In genomic region chr1:52080014-52080415, GRCh38 we compare ENCODE assay signal across 19 cellular contexts. TPM values are rescaled to one million over a fixed set of nuclear protein-coding genes. Genes with fewer than 3 reads are reported as not detected.
DNase-seq lines count a peak whose midpoint lies in the region; ATAC-seq and TF ChIP-seq lines count a peak whose summit lies in the region.
"Had no signal": no experiment of that assay in that cellular context is flagged by ENCODE, and none has a peak within 500 bp of the region (broad histone marks: within the 10 kb centered on the region; RNA-seq: fewer than 3 reads in every experiment).

No MANE protein-coding gene starts in this region.

- H3K18ac ChIP-seq in H9 (ENCODE audit: insufficient read length, low read depth, low read length) = no peak overlapping the region

- no peaks in the 10 kb centered on the region for H3K9me3 Mint-ChIP-seq in H9
- H3K9me3 Mint-ChIP-seq in chondrocyte (ENCODE audit: low read depth) = no peaks in the 10 kb centered on the region
- H3K9me3 Mint-ChIP-seq in mesothelial cell of epicardium = no peaks in the 10 kb centered on the region
- no peaks in the 10 kb centered on the region for H3K9me3 Mint-ChIP-seq in activated CD8-positive, alpha-beta T cell treated with anti-CD3 and anti-CD28 coated beads, Interleukin-2, amount 10 ng/mL, durations not matched to agents 7 days and 5 days (ENCODE audit: insufficient read depth)
- H3K9me3 Mint-ChIP-seq: CD4-positive, alpha-beta T cell had no signal

- no peaks in the 10 kb centered on the region for H3K27me3 ChIP-seq in H9 (ENCODE audit: insufficient read depth, low read length)

- CTCF ChIA-PET in activated CD8-positive, alpha-beta T cell treated with anti-CD3 and anti-CD28 coated beads, Interleukin-2, amount 10 ng/mL, durations not matched to agents 7 days and 5 days (lab: Charles Lee) = no interaction called here

- H3K9ac ChIP-seq in H9 (ENCODE audit: extremely low read depth, insufficient read length, low read length) = no peak overlapping the region

- TF ChIP-seq CTCF in 22Rv1 (IDR thresholded peaks at IDR 0.05) (no peak), H9 (conservative IDR thresholded peaks at IDR 0.05) (no peak), chondrocyte (IDR thresholded peaks at IDR 0.05) (no peak), mesothelial cell of epicardium (IDR thresholded peaks at IDR 0.05; ENCODE audit: unreplicated experiment) (no peak)

- no CpG with 5 or more reads among the region's 3 CpGs for WGBS in H9 (ENCODE audit: extremely low coverage, insufficient read length, low lambda C conversion rate)

- H3K23me2 ChIP-seq in H9 (ENCODE audit: insufficient read length, low read depth, low read length, poor library complexity, severe bottlenecking) = no peaks in the 10 kb centered on the region

- H3K36me3 Mint-ChIP-seq in H9 (ENCODE audit: insufficient read depth in 1 of 3, low read depth in 3 of 3) = peaks cover 14 to 41% (median 39%) of the 10 kb centered on the region in 3 experiments; a peak in 6 of 7 replicates
- peaks cover 10% of the 10 kb centered on the region for H3K36me3 Mint-ChIP-seq in chondrocyte (ENCODE audit: low read depth)
- peaks cover 7% of the 10 kb centered on the region for H3K36me3 Mint-ChIP-seq in mesothelial cell of epicardium
- H3K36me3 Mint-ChIP-seq in activated CD8-positive, alpha-beta T cell treated with anti-CD3 and anti-CD28 coated beads, Interleukin-2, amount 10 ng/mL, durations not matched to agents 7 days and 5 days (ENCODE audit: low read depth) = peaks cover 14% of the 10 kb centered on the region

- H3K27ac ChIP-seq in 22Rv1 = peak overlapping the region; percentile 38
- H3K27ac ChIP-seq in H9 (ENCODE audit: insufficient read length, low read depth, low read length) = no peak overlapping the region
- H3K27ac ChIP-seq: A549 had no signal

- no peak overlapping the region for H3K14ac ChIP-seq in H9 (ENCODE audit: insufficient read depth, low read length)

- no peak overlapping the region for H3K4ac ChIP-seq in H9 (ENCODE audit: low read depth, low read length)

- H4K91ac ChIP-seq in H9 (ENCODE audit: insufficient read length, low read depth, low read length) = no peak overlapping the region

- H3K4me3 Mint-ChIP-seq in H9 = no peak overlapping the region
- no peak overlapping the region for H3K4me3 Mint-ChIP-seq in chondrocyte (ENCODE audit: unreplicated experiment)
- no peak overlapping the region for H3K4me3 Mint-ChIP-seq in mesothelial cell of epicardium
- H3K4me3 Mint-ChIP-seq in activated CD8-positive, alpha-beta T cell treated with anti-CD3 and anti-CD28 coated beads, Interleukin-2, amount 10 ng/mL, durations not matched to agents 7 days and 5 days = no peak overlapping the region
- H3K4me3 Mint-ChIP-seq: CD4-positive, alpha-beta T cell had no signal

- no peak overlapping the region for H2AFZ ChIP-seq in H9 (ENCODE audit: low read length)

- H3K4me1 ChIP-seq in H9 (ENCODE audit: insufficient read depth, low read length) = no peaks in the 10 kb centered on the region
- H3K4me1 ChIP-seq: A549 had no signal

- H3K27me3 Mint-ChIP-seq in H9 (ENCODE audit: low read depth) (no peaks in the 10 kb centered on the region), chondrocyte (ENCODE audit: low read depth) (no peaks in the 10 kb centered on the region), mesothelial cell of epicardium (ENCODE audit: low read depth) (no peaks in the 10 kb centered on the region)
- no peaks in the 10 kb centered on the region for H3K27me3 Mint-ChIP-seq in activated CD8-positive, alpha-beta T cell treated with anti-CD3 and anti-CD28 coated beads, Interleukin-2, amount 10 ng/mL, durations not matched to agents 7 days and 5 days (ENCODE audit: low read depth)
- H3K27me3 Mint-ChIP-seq: CD4-positive, alpha-beta T cell had no signal

- H3K27ac Mint-ChIP-seq in H9 = peak overlapping the region in 2 of 3 experiments; percentile 74 to 76; a peak in 2 of 7 replicates
- peak overlapping the region; percentile 17 for H3K27ac Mint-ChIP-seq in chondrocyte (ENCODE audit: unreplicated experiment)
- peak overlapping the region; percentile 67 for H3K27ac Mint-ChIP-seq in mesothelial cell of epicardium
- H3K27ac Mint-ChIP-seq in activated CD8-positive, alpha-beta T cell treated with anti-CD3 and anti-CD28 coated beads, Interleukin-2, amount 10 ng/mL, durations not matched to agents 7 days and 5 days = no peak overlapping the region
- H3K27ac Mint-ChIP-seq: CD4-positive, alpha-beta T cell had no signal

- no peaks in the 10 kb centered on the region for H4K20me1 ChIP-seq in H9 (ENCODE audit: control insufficient read depth, insufficient read depth, insufficient read length)

- DNase-seq in H9 = no peak
- no peak for DNase-seq in chondrocyte (ENCODE audit: low spot score)
- no peak for DNase-seq in mesothelial cell of epicardium (ENCODE audit: low spot score in 2 of 2, unreplicated experiment in 2 of 2)
- DNase-seq in stimulated activated CD4-positive, alpha-beta T cell treated with anti-CD3 and anti-CD28 coated beads, Interleukin-4, amount 100 ng/mL, for 4 hours = no peak
- no peak for DNase-seq in activated CD8-positive, alpha-beta T cell treated with anti-CD3 and anti-CD28 coated beads, Interleukin-2, amount 10 ng/mL, durations not matched to agents 7 days and 5 days
- DNase-seq: CD4-positive, alpha-beta T cell; DMS53; EL; KBM-7; NCI-H187; NCI-H2107; NCI-H524; NCI-H82; OCI-M1; SHP77 treated with DMSO at 0.1 percent for 48 hours had no signal

- no peak overlapping the region for H2BK120ac ChIP-seq in H9 (ENCODE audit: low read depth, low read length, poor library complexity, severe bottlenecking)

- H3K79me2 ChIP-seq in H9 (ENCODE audit: insufficient read depth, low read length) = no peaks in the 10 kb centered on the region; the same call in 1 of the 2 replicates

- H3K4me2 ChIP-seq in H9 (ENCODE audit: insufficient read depth, insufficient read length, low read length) = no peak overlapping the region
- H3K4me2 ChIP-seq: A549 had no signal

- H2BK12ac ChIP-seq in H9 (ENCODE audit: insufficient read length, low read depth, low read length) = no peak overlapping the region

- ATAC-seq in HG02798 (IDR thresholded peaks at IDR 0.05; ENCODE audit: poor library complexity, unreplicated experiment) (no peak), GM21381 (IDR thresholded peaks at IDR 0.05; ENCODE audit: unreplicated experiment) (no peak)
- no peak for ATAC-seq in activated CD8-positive, alpha-beta T cell treated with anti-CD3 and anti-CD28 coated beads, Interleukin-2, amount 10 ng/mL, durations not matched to agents 7 days and 5 days
- ATAC-seq: A549 had no signal

- peaks cover 0 to 4% of the 10 kb centered on the region in 2 experiments; a peak in 3 of 4 replicates for H3K4me1 Mint-ChIP-seq in H9
- H3K4me1 Mint-ChIP-seq in chondrocyte (ENCODE audit: low read depth) = peaks cover 7% of the 10 kb centered on the region
- H3K4me1 Mint-ChIP-seq in mesothelial cell of epicardium = no peaks in the 10 kb centered on the region
- H3K4me1 Mint-ChIP-seq in activated CD8-positive, alpha-beta T cell treated with anti-CD3 and anti-CD28 coated beads, Interleukin-2, amount 10 ng/mL, durations not matched to agents 7 days and 5 days (ENCODE audit: low read depth) = no peaks in the 10 kb centered on the region

- no peak overlapping the region for H3K23ac ChIP-seq in H9 (ENCODE audit: insufficient read length, low read depth, low read length)

- no peak overlapping the region for H2AK5ac ChIP-seq in H9 (ENCODE audit: insufficient read length, low read length)

- no peak overlapping the region for H3T11ph ChIP-seq in H9 (ENCODE audit: low read length)

- H2BK15ac ChIP-seq in H9 (ENCODE audit: low read depth, low read length) = no peak overlapping the region

- no peak overlapping the region for H4K5ac ChIP-seq in H9 (ENCODE audit: insufficient read length, low read depth, low read length)

- no peak overlapping the region for H2BK20ac ChIP-seq in H9 (ENCODE audit: low read depth, low read length, poor library complexity, severe bottlenecking)

- no peaks in the 10 kb centered on the region for H3K9me3 ChIP-seq in H9 (ENCODE audit: control insufficient read depth, low read depth, low read length)
- H3K9me3 ChIP-seq: A549 had no signal

- H3K56ac ChIP-seq in H9 (ENCODE audit: insufficient read length, low read depth, low read length) = no peak overlapping the region

- POLR2A ChIA-PET in activated CD8-positive, alpha-beta T cell treated with anti-CD3 and anti-CD28 coated beads, Interleukin-2, amount 10 ng/mL, durations not matched to agents 7 days and 5 days (lab: Charles Lee) = no interaction called here

- H2BK5ac ChIP-seq in H9 (ENCODE audit: insufficient read length, low read length) = no peak overlapping the region

- peaks cover 5% of the 10 kb centered on the region for H3K79me1 ChIP-seq in H9 (ENCODE audit: insufficient read depth, low read depth, low read length, poor library complexity, severe bottlenecking)

- H4K8ac ChIP-seq in H9 (replicated peaks; ENCODE audit: insufficient read length, low read depth, low read length) = no peak overlapping the region

RNA-seq across cellular contexts. Expression of gene BTF3L4, which starts 23.9 kb away (rescaled TPM):
- total RNA-seq in H9 (2021) (100 and 106 TPM in 2 replicates), chondrocyte (51.1 to 59.2 TPM (median 54.5 TPM) in 3 replicates), mesothelial cell of epicardium (74.0 to 78.1 TPM (median 76.3 TPM) in 3 replicates)
- 10 to 100 TPM; 34.5 to 37.1 TPM for total RNA-seq in activated CD8-positive, alpha-beta T cell treated with anti-CD3 and anti-CD28 coated beads, Interleukin-2, amount 10 ng/mL, durations not matched to agents 7 days and 5 days

RNA-seq across cellular contexts. Expression of gene TXNDC12, which starts 25.0 kb away (rescaled TPM):
- total RNA-seq in H9 (2021) (76.8 and 82.1 TPM in 2 replicates), chondrocyte (47.5 to 55.0 TPM (median 54.8 TPM) in 3 replicates), mesothelial cell of epicardium (46.7 to 53.9 TPM (median 47.8 TPM) in 3 replicates)
- total RNA-seq in activated CD8-positive, alpha-beta T cell treated with anti-CD3 and anti-CD28 coated beads, Interleukin-2, amount 10 ng/mL, durations not matched to agents 7 days and 5 days = 10 to 100 TPM; 41.1 to 45.9 TPM

RNA-seq across cellular contexts. Expression of gene KTI12, which starts 46.4 kb away (rescaled TPM):
- 15.6 and 16.7 TPM in 2 replicates for total RNA-seq in H9 (2021)
- total RNA-seq in chondrocyte = 10.6 to 10.9 TPM (median 10.6 TPM) in 3 replicates
- 8.2 to 9.4 TPM (median 8.5 TPM) in 3 replicates for total RNA-seq in mesothelial cell of epicardium
- 10 to 100 TPM; 14.6 to 15.2 TPM for total RNA-seq in activated CD8-positive, alpha-beta T cell treated with anti-CD3 and anti-CD28 coated beads, Interleukin-2, amount 10 ng/mL, durations not matched to agents 7 days and 5 days
